8 cellular contexts compared by ENCODE assay signal in genomic region chr14:70907996-70908917, GRCh38. TPM values are rescaled to one million over a fixed set of nuclear protein-coding genes. Genes with fewer than 3 reads are reported as not detected.
DNase-seq lines count a peak whose midpoint lies in the region; ATAC-seq lines count a peak whose summit lies in the region.

No MANE protein-coding gene starts in this region.

- peaks cover 7% of the 10 kb centered on the region for H3K36me3 Mint-ChIP-seq in CD4-positive, CD25-positive, alpha-beta regulatory T cell

- no peaks in the 10 kb centered on the region for H3K9me3 Mint-ChIP-seq in CD4-positive, CD25-positive, alpha-beta regulatory T cell

- peak overlapping the region; percentile 87 to 98 (median 95) for H3K27ac Mint-ChIP-seq in CD4-positive, CD25-positive, alpha-beta regulatory T cell

- peak overlapping the region; percentile 99 for H3K4me3 ChIP-seq in CD4-positive, CD25-positive, alpha-beta regulatory T cell (ENCODE audit: low read depth, low read length)

- no peaks in the 10 kb centered on the region for H3K9me3 ChIP-seq in CD4-positive, CD25-positive, alpha-beta regulatory T cell (ENCODE audit: control insufficient read depth in 2 of 2, low read length in 2 of 2)

- H3K27ac ChIP-seq in CD4-positive, CD25-positive, alpha-beta regulatory T cell (ENCODE audit: insufficient read depth, low read length, poor library complexity, severe bottlenecking) = peak overlapping the region; percentile 88

- H3K4me1 ChIP-seq in CD4-positive, CD25-positive, alpha-beta regulatory T cell (ENCODE audit: control insufficient read depth, insufficient read depth, low read length, poor library complexity, severe bottlenecking) = peaks cover 59% of the 10 kb centered on the region

- peak overlapping the region; percentile 93 to 100 (median 95) for H3K4me3 Mint-ChIP-seq in CD4-positive, CD25-positive, alpha-beta regulatory T cell

- H3K36me3 ChIP-seq in CD4-positive, CD25-positive, alpha-beta regulatory T cell (ENCODE audit: control insufficient read depth, insufficient read depth, low read length) = peaks cover 2% of the 10 kb centered on the region

- peaks cover 41 to 80% (median 56%) of the 10 kb centered on the region in 4 donors for H3K4me1 Mint-ChIP-seq in CD4-positive, CD25-positive, alpha-beta regulatory T cell

- intact Hi-C loops in left ventricle myocardium superior (cut with micrococcal nuclease) = no loop called here

- peak; percentile 9 to 74 (median 52) for DNase-seq in CD4-positive, CD25-positive, alpha-beta regulatory T cell
- peak; percentile 26 for DNase-seq in T follicular helper cell (ENCODE audit: low read depth)
- DNase-seq in amygdala (lab: John Stamatoyannopoulos, UW) = peak in 35 of 56 donors; percentile 22 to 74 (median 53)
- DNase-seq in left ventricle myocardium superior = peak; percentile 72
- peak; percentile 35 for DNase-seq in pons (ENCODE audit: low spot score)
- DNase-seq in H4 (ENCODE audit: low spot score) = no peak

- ATAC-seq in CD4-positive, CD25-positive, alpha-beta regulatory T cell (ENCODE audit: low read depth in 2 of 2) = peak; percentile 16 to 22
- peak; percentile 36 for ATAC-seq in GM19455 (IDR thresholded peaks at IDR 0.05; ENCODE audit: unreplicated experiment)
- ATAC-seq in HG03571 (IDR thresholded peaks at IDR 0.05; ENCODE audit: unreplicated experiment) = peak; percentile 24
- ATAC-seq in left ventricle myocardium superior = peak; percentile 64

- no peaks in the 10 kb centered on the region for H3K27me3 ChIP-seq in CD4-positive, CD25-positive, alpha-beta regulatory T cell (ENCODE audit: control insufficient read depth, insufficient read depth, low read length)

- H3K27me3 Mint-ChIP-seq in CD4-positive, CD25-positive, alpha-beta regulatory T cell = no peaks in the 10 kb centered on the region

RNA-seq across cellular contexts. Expression of gene PCNX1, which starts 1.0 kb away (rescaled TPM):
- total RNA-seq in CD4-positive, CD25-positive, alpha-beta regulatory T cell = 202 TPM
- polyA plus RNA-seq in CD4-positive, CD25-positive, alpha-beta regulatory T cell = 10 to 100 TPM; 16.4 to 25.7 (median 20.3) TPM
- 37.4 TPM for total RNA-seq in left ventricle myocardium superior
- 18.5 and 22.2 TPM in 2 replicates for total RNA-seq in H4 (2014; rRNA removed; shearing (Covaris generic))
